Comparison of ENCODE assay signal across 10 cellular contexts in genomic region chr2:109032229-109032800, GRCh38. TPM values are rescaled to one million over a fixed set of nuclear protein-coding genes. Genes with fewer than 3 reads are reported as not detected.
DNase-seq lines count a peak whose midpoint lies in the region; ATAC-seq and TF ChIP-seq lines count a peak whose summit lies in the region.
"Had no signal": no experiment of that assay in that cellular context is flagged by ENCODE, and none has a peak within 500 bp of the region (broad histone marks: within the 10 kb centered on the region; RNA-seq: fewer than 3 reads in every experiment).

No MANE protein-coding gene starts in this region.

- H3K4me1 ChIP-seq in HUES64 (ENCODE audit: insufficient read depth, low read length) = peaks cover 11% of the 10 kb centered on the region
- H3K4me1 ChIP-seq in ovary (ENCODE audit: insufficient read depth) = peaks cover 1% of the 10 kb centered on the region

- H3K27me3 ChIP-seq in HUES64 (ENCODE audit: insufficient read depth, low read length) (peaks cover 46% of the 10 kb centered on the region), ovary (no peaks in the 10 kb centered on the region)

- peak overlapping the region; percentile 60 for H3K4me3 ChIP-seq in HUES64 (ENCODE audit: low read length)
- H3K4me3 ChIP-seq in fibroblast of villous mesenchyme (ENCODE audit: low read depth, low read length) = peak overlapping the region; percentile 53
- no peak overlapping the region for H3K4me3 ChIP-seq in ovary

- no peaks in the 10 kb centered on the region for H3K36me3 ChIP-seq in HUES64 (ENCODE audit: insufficient read depth, low read length)
- no peaks in the 10 kb centered on the region for H3K36me3 ChIP-seq in ovary

- TF ChIP-seq EP300 in ovary (IDR thresholded peaks at IDR 0.05) = no peak

- TF ChIP-seq POLR2A in ovary (IDR thresholded peaks at IDR 0.05) = no peak

- intact Hi-C loops in ovary (cut with DNase I) = no loop called here

- WGBS in HUES64 = 50% methylated on average over 6 of the region's 9 CpGs
- WGBS in ovary, 3 donors = 63 to 68% (median 63%) methylated on average over 9 of the region's 9 CpGs

- H3K27ac ChIP-seq in HUES64 (ENCODE audit: low read depth, low read length) (no peak overlapping the region), ovary (no peak overlapping the region)

- no peak for ATAC-seq in HG02642 (IDR thresholded peaks at IDR 0.05; ENCODE audit: poor library complexity, unreplicated experiment)
- ATAC-seq in HG03439 (IDR thresholded peaks at IDR 0.05; ENCODE audit: unreplicated experiment) = no peak

- H3K9ac ChIP-seq in HUES64 (ENCODE audit: low read depth, low read length) = peak overlapping the region; percentile 4; the same call in 1 of the 2 replicates

- no peaks in the 10 kb centered on the region for H3K9me3 ChIP-seq in HUES64 (ENCODE audit: insufficient read depth, low read depth, low read length)
- no peaks in the 10 kb centered on the region for H3K9me3 ChIP-seq in ovary

- DNase-seq in activated CD8-positive, alpha-beta memory T cell treated with anti-CD3 and anti-CD28 coated beads, Interleukin-2, amount 50 U/mL, for 4 hours = peak; percentile 27
- no peak for DNase-seq in fibroblast of villous mesenchyme (ENCODE audit: low read depth)
- DNase-seq in stimulated activated CD4-positive, alpha-beta T cell treated with anti-CD3 and anti-CD28 coated beads, Interleukin-4, amount 100 ng/mL, for 4 hours = peak; percentile 5 to 27
- no peak for DNase-seq in ovary
- DNase-seq in islet precursor cell = no peak
- DNase-seq: midbrain had no signal

- no peak for TF ChIP-seq CTCF in fibroblast of villous mesenchyme (IDR thresholded peaks at IDR 0.05; ENCODE audit: insufficient read depth, low read depth, low read length)
- TF ChIP-seq CTCF in ovary (IDR thresholded peaks at IDR 0.05) = no peak

RNA-seq across cellular contexts. Expression of gene EDAR, which starts 43.3 kb away (rescaled TPM):
- 0.05 TPM for polyA plus RNA-seq in HUES64 (2013, experiment 1 of 2)
- 0.13 TPM for polyA plus RNA-seq in HUES64 (2013, experiment 2 of 2)
- total RNA-seq in fibroblast of villous mesenchyme = not detected in 2 replicates
- total RNA-seq in ovary = under 1 TPM in 2 of 7 donors, not detected in 5; 0.11 to 0.13 TPM
- under 1 TPM in 1 of 2 donors, not detected in 1; 0.11 TPM for polyA plus RNA-seq in ovary
- total RNA-seq: T-helper 2 cell treated with Interferon-gamma antibody and Interleukin-4, amounts not matched to agents 100 ng/mL and 5 ng/mL, for 36 hours had no signal

Comparison
In these comparisons a context has a peak if more than half of its experiments do, and no peak if none do; other contexts are left out.
1. DNase-seq: peak in activated CD8-positive, alpha-beta memory T cell treated with anti-CD3 and anti-CD28 coated beads, Interleukin-2, amount 50 U/mL, for 4 hours (single experiment) and stimulated activated CD4-positive, alpha-beta T cell treated with anti-CD3 and anti-CD28 coated beads, Interleukin-4, amount 100 ng/mL, for 4 hours (2 of 2); none in fibroblast of villous mesenchyme (single experiment), ovary (0 of 5) and islet precursor cell (single experiment).